ENCODE assay signal across 9 cellular contexts in genomic region chr18:21194871-21195771, GRCh38.
A peak's percentile ranks its signal among the peaks of the same experiment; 100 is the strongest.
DNase-seq lines count a peak whose midpoint lies in the region; ATAC-seq and TF ChIP-seq lines count a peak whose summit lies in the region.
"Had no signal": no experiment of that assay in that cellular context is flagged by ENCODE, and none has a peak within 500 bp of the region (broad histone marks: within the 10 kb centered on the region; RNA-seq: fewer than 3 reads in every experiment).

No MANE protein-coding gene starts in this region.

- DNase-seq in DMS 273 (lab: John Stamatoyannopoulos, UW; ENCODE audit: unreplicated experiment) = peak; percentile 60
- peak; percentile 84 for DNase-seq in NCI-H82 (lab: John Stamatoyannopoulos, UW)
- DNase-seq in choroid plexus epithelial cell (ENCODE audit: low read depth) = peak; percentile 66
- DNase-seq in middle frontal gyrus (ENCODE audit: extremely low spot score, low spot score) = peak; percentile 39
- DNase-seq in activated naive CD4-positive, alpha-beta T cell treated with Interleukin-2 at 50 U/mL for 16 hours = no peak

- peak; percentile 60 for TF ChIP-seq CTCF in choroid plexus epithelial cell (conservative IDR thresholded peaks at IDR 0.05; ENCODE audit: low read depth, low read length)

- peak; percentile 46 for ATAC-seq in HG02610 (IDR thresholded peaks at IDR 0.05; ENCODE audit: unreplicated experiment)
- no peak for ATAC-seq in GM21825 (IDR thresholded peaks at IDR 0.05; ENCODE audit: unreplicated experiment)
- no peak for ATAC-seq in HG03045 (IDR thresholded peaks at IDR 0.05; ENCODE audit: unreplicated experiment)

- H3K4me3 ChIP-seq in choroid plexus epithelial cell (ENCODE audit: low read depth, low read length) = no peak overlapping the region
- H3K4me3 ChIP-seq: SJCRH30 had no signal
